In genomic region chr21:41817228-41817627, GRCh38 we compare ENCODE assay signal across 8 cellular contexts. TPM values are rescaled to one million over a fixed set of nuclear protein-coding genes. Genes with fewer than 3 reads are reported as not detected.
DNase-seq lines count a peak whose midpoint lies in the region; ATAC-seq and FAIRE-seq lines count a peak whose summit lies in the region.

No MANE protein-coding gene starts in this region.

- H3K27me3 Mint-ChIP-seq in activated naive CD8-positive, alpha-beta T cell treated with anti-CD3 and anti-CD28 coated beads, Interleukin-2, amount 50 U/mL, for 24 hours: no peaks in the 10 kb centered on the region

- no peak overlapping the region for H3K27ac Mint-ChIP-seq in activated naive CD8-positive, alpha-beta T cell treated with anti-CD3 and anti-CD28 coated beads, Interleukin-2, amount 50 U/mL, for 24 hours

- FAIRE-seq in G401.6 (lab: Jason Lieb, UNC): peak; percentile 88

- DNase-seq in NCI-H82 treated with DMSO at 0.1 percent for 48 hours (lab: John Stamatoyannopoulos, UW; ENCODE audit: unreplicated experiment) (peak; percentile 14), left cardiac atrium (peak; percentile 60), renal cortical epithelial cell (ENCODE audit: low read depth) (peak; percentile 78)
- DNase-seq in activated naive CD8-positive, alpha-beta T cell treated with anti-CD3 and anti-CD28 coated beads, Interleukin-2, amount 50 U/mL, for 24 hours: peak; percentile 30
- DNase-seq in central memory CD4-positive, alpha-beta T cell: no peak

- H3K36me3 Mint-ChIP-seq in activated naive CD8-positive, alpha-beta T cell treated with anti-CD3 and anti-CD28 coated beads, Interleukin-2, amount 50 U/mL, for 24 hours (ENCODE audit: low read depth): peaks cover 12% of the 10 kb centered on the region

- H3K4me1 Mint-ChIP-seq in activated naive CD8-positive, alpha-beta T cell treated with anti-CD3 and anti-CD28 coated beads, Interleukin-2, amount 50 U/mL, for 24 hours: peaks cover 2% of the 10 kb centered on the region

- intact Hi-C loops in left cardiac atrium (cut with DNase I): loop anchor here (2.0 to 5.0 kb wide), 2 partner anchors 295 to 300 kb away; no protein-coding TSS in a partner anchor

- H3K9me3 Mint-ChIP-seq in activated naive CD8-positive, alpha-beta T cell treated with anti-CD3 and anti-CD28 coated beads, Interleukin-2, amount 50 U/mL, for 24 hours: no peaks in the 10 kb centered on the region

- ATAC-seq in HG02981 (IDR thresholded peaks at IDR 0.05; ENCODE audit: unreplicated experiment) (peak; percentile 53), left cardiac atrium (peak; percentile 74 to 78), GM19035 (IDR thresholded peaks at IDR 0.05; ENCODE audit: unreplicated experiment) (no peak)
- peak; percentile 67 for ATAC-seq in activated naive CD8-positive, alpha-beta T cell treated with anti-CD3 and anti-CD28 coated beads, Interleukin-2, amount 50 U/mL, for 24 hours

- no peak overlapping the region for H3K4me3 Mint-ChIP-seq in activated naive CD8-positive, alpha-beta T cell treated with anti-CD3 and anti-CD28 coated beads, Interleukin-2, amount 50 U/mL, for 24 hours

RNA-seq across cellular contexts. Expression of gene RIPK4, which starts 50.4 kb away (rescaled TPM):
- 1 to 10 TPM; 2.7 to 3.0 TPM for total RNA-seq in left cardiac atrium
- 30.6 and 65.1 TPM in 2 replicates for total RNA-seq in renal cortical epithelial cell
